In the genomic region with DNA sequence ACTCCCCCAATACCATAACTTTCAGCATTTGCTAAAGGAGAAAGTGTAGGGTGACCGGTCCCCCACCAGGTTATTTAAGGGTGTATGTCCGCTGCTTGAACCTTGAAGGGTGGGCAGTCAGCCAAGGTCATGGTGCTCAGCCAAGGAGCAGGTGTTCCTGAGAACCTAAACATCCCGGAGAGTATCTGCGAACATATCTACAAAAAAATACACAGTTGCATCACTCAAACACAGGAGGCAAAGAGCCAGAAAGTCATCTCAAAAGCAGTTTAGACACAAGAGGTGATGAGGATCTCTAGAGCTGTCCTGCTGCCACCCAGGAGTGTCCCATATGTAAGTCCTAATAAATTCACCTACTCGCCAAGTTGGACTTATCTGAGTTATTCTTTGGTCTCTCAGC, we compare ENCODE assay signal across 14 cellular contexts. TPM values are rescaled to one million over a fixed set of nuclear protein-coding genes. Genes with fewer than 3 reads are reported as not detected.
A peak's percentile ranks its signal among the peaks of the same experiment; 100 is the strongest.
DNase-seq lines count a peak whose midpoint lies in the region; ATAC-seq and TF ChIP-seq lines count a peak whose summit lies in the region.
"Had no signal": no experiment of that assay in that cellular context is flagged by ENCODE, and none has a peak within 500 bp of the region (broad histone marks: within the 10 kb centered on the region; RNA-seq: fewer than 3 reads in every experiment).

No MANE protein-coding gene starts in this region.

- no peaks in the 10 kb centered on the region for H3K9me3 ChIP-seq in BE2C
- H3K9me3 ChIP-seq: adrenal gland, mucosa of descending colon had no signal

- H3K36me3 ChIP-seq in BE2C, result no peaks in the 10 kb centered on the region
- H3K36me3 ChIP-seq: adrenal gland had no signal

- DNase-seq in Calu3 (no peak), HL-60 (ENCODE audit: low read depth in 1 of 2, low spot score in 1 of 2) (no peak), nephron progenitor cell (no peak), inferior parietal cortex (ENCODE audit: extremely low spot score) (no peak), BE2C (no peak)
- no peak for DNase-seq in activated CD4-positive, alpha-beta memory T cell treated with anti-CD3 and anti-CD28 coated beads for 36 hours
- DNase-seq: activated CD8-positive, alpha-beta memory T cell treated with anti-CD3 and anti-CD28 coated beads, Interleukin-2, amount 50 U/mL, for 48 hours; adrenal gland; CD8-positive, alpha-beta T cell; NCI-H1436; retina had no signal

- H3K36me3 Mint-ChIP-seq in Calu3 (ENCODE audit: insufficient read depth, unreplicated experiment) (peaks cover 10% of the 10 kb centered on the region), nephron progenitor cell (ENCODE audit: low read depth) (peaks cover 6% of the 10 kb centered on the region)
- no peaks in the 10 kb centered on the region for H3K36me3 Mint-ChIP-seq in activated CD4-positive, alpha-beta memory T cell treated with anti-CD3 and anti-CD28 coated beads for 36 hours

- intact Hi-C loops in Calu3 (cut with micrococcal nuclease; ENCODE audit: unreplicated experiment), result no loop called here
- intact Hi-C loops in activated CD4-positive, alpha-beta memory T cell treated with anti-CD3 and anti-CD28 coated beads for 36 hours (cut with micrococcal nuclease), result no loop called here

- H3K4me3 ChIP-seq in HL-60 (replicated peaks; ENCODE audit: insufficient read depth, low read length) (no peak overlapping the region), BE2C (ENCODE audit: low read depth, low read length) (no peak overlapping the region)
- H3K4me3 ChIP-seq: adrenal gland, mucosa of descending colon had no signal

- H3K27me3 ChIP-seq in HL-60 (ENCODE audit: insufficient read depth, poor library complexity, severe bottlenecking) (no peaks in the 10 kb centered on the region), BE2C (peaks cover 7% of the 10 kb centered on the region; the same call in 1 of the 2 replicates)
- H3K27me3 ChIP-seq: adrenal gland had no signal

- H3K9me3 Mint-ChIP-seq in Calu3 (ENCODE audit: low read depth, unreplicated experiment) (no peaks in the 10 kb centered on the region), nephron progenitor cell (peaks cover under 1% of the 10 kb centered on the region)
- no peaks in the 10 kb centered on the region for H3K9me3 Mint-ChIP-seq in activated CD4-positive, alpha-beta memory T cell treated with anti-CD3 and anti-CD28 coated beads for 36 hours
- H3K9me3 Mint-ChIP-seq: CD8-positive, alpha-beta T cell; dendritic cell treated with granulocyte-macrophage colony-stimulating factor and Interleukin-4, amounts not matched to agents 40 ng/mL and 50 ng/mL, for 4 days had no signal

- peak overlapping the region; percentile 95 for H3K27ac Mint-ChIP-seq in Calu3 (ENCODE audit: unreplicated experiment)
- H3K27ac Mint-ChIP-seq in activated CD4-positive, alpha-beta memory T cell treated with anti-CD3 and anti-CD28 coated beads for 36 hours, result peak overlapping the region; percentile 26
- peak overlapping the region; percentile 88 for H3K27ac Mint-ChIP-seq in nephron progenitor cell
- H3K27ac Mint-ChIP-seq: CD8-positive, alpha-beta T cell; dendritic cell treated with granulocyte-macrophage colony-stimulating factor and Interleukin-4, amounts not matched to agents 40 ng/mL and 50 ng/mL, for 4 days had no signal

- H3K27me3 Mint-ChIP-seq in Calu3 (ENCODE audit: unreplicated experiment) (no peaks in the 10 kb centered on the region), nephron progenitor cell (ENCODE audit: low read depth, poor library complexity) (peaks cover 3% of the 10 kb centered on the region)
- H3K27me3 Mint-ChIP-seq in activated CD4-positive, alpha-beta memory T cell treated with anti-CD3 and anti-CD28 coated beads for 36 hours, result no peaks in the 10 kb centered on the region
- H3K27me3 Mint-ChIP-seq: dendritic cell treated with granulocyte-macrophage colony-stimulating factor and Interleukin-4, amounts not matched to agents 40 ng/mL and 50 ng/mL, for 4 days had no signal

- H3K27ac ChIP-seq in HL-60 (replicated peaks), result peak overlapping the region; percentile 92
- H3K27ac ChIP-seq: adrenal gland had no signal

- TF ChIP-seq CTCF in Calu3 (IDR thresholded peaks at IDR 0.05; ENCODE audit: unreplicated experiment), result no peak
- no peak for TF ChIP-seq CTCF in HL-60 (IDR thresholded peaks at IDR 0.05; ENCODE audit: insufficient read depth, low read length)
- TF ChIP-seq CTCF in nephron progenitor cell (IDR thresholded peaks at IDR 0.05), result no peak
- TF ChIP-seq CTCF in BE2C (IDR thresholded peaks at IDR 0.05; ENCODE audit: low read depth, low read length), result no peak

- POLR2A ChIA-PET in activated CD4-positive, alpha-beta memory T cell treated with anti-CD3 and anti-CD28 coated beads for 36 hours (lab: Charles Lee), result interaction anchor here (0.6 kb wide), 1 partner anchor 94 kb away, joined by 3 read pairs; no protein-coding TSS in a partner anchor

- peaks cover 50% of the 10 kb centered on the region for H3K4me1 Mint-ChIP-seq in Calu3 (ENCODE audit: low read depth, unreplicated experiment)
- peaks cover 41% of the 10 kb centered on the region for H3K4me1 Mint-ChIP-seq in activated CD4-positive, alpha-beta memory T cell treated with anti-CD3 and anti-CD28 coated beads for 36 hours (ENCODE audit: low read depth)
- peaks cover 58% of the 10 kb centered on the region for H3K4me1 Mint-ChIP-seq in nephron progenitor cell

- H3K4me3 Mint-ChIP-seq in Calu3 (ENCODE audit: low read depth, unreplicated experiment) (peak overlapping the region; percentile 26), nephron progenitor cell (no peak overlapping the region)
- H3K4me3 Mint-ChIP-seq in activated CD4-positive, alpha-beta memory T cell treated with anti-CD3 and anti-CD28 coated beads for 36 hours, result no peak overlapping the region
- H3K4me3 Mint-ChIP-seq: CD8-positive, alpha-beta T cell; dendritic cell treated with granulocyte-macrophage colony-stimulating factor and Interleukin-4, amounts not matched to agents 40 ng/mL and 50 ng/mL, for 4 days had no signal

- H3K4me1 ChIP-seq in BE2C, result no peaks in the 10 kb centered on the region

- ATAC-seq in HG03565 (IDR thresholded peaks at IDR 0.05; ENCODE audit: unreplicated experiment), result no peak
- ATAC-seq: CD8-positive, alpha-beta T cell; mucosa of descending colon had no signal

- BruUV-seq in Calu3 (replicated peaks; lab: Mats Ljungman, UMichigan), result no TSS peak

- CTCF ChIA-PET in Calu3 (lab: Charles Lee), result interaction anchor here (1.2 to 2.5 kb wide), 5 partner anchors 9 to 200 kb away, joined by 3 to 14 read pairs (median 5); a partner anchor contains a TSS
- CTCF ChIA-PET in activated CD4-positive, alpha-beta memory T cell treated with anti-CD3 and anti-CD28 coated beads for 36 hours (lab: Charles Lee), result interaction anchor here (1.5 to 1.6 kb wide), 2 partner anchors 74 to 327 kb away, joined by 5 read pairs; no protein-coding TSS in a partner anchor

RNA-seq across cellular contexts. Expression of a gene that starts 11.5 kb away (rescaled TPM):
- 39.9 and 47.8 TPM in 2 replicates for total RNA-seq in Calu3 (2022)
- 10 to 100 TPM; 13.4 to 14.0 TPM for total RNA-seq in activated CD4-positive, alpha-beta memory T cell treated with anti-CD3 and anti-CD28 coated beads for 36 hours
- polyA plus RNA-seq in BE2C (2012; ENCODE audit: insufficient read depth, insufficient read length, low read depth), result 0.25 TPM

Comparison
In these comparisons a context has a peak if more than half of its experiments do, and no peak if none do; other contexts are left out.
1. H3K27ac Mint-ChIP-seq: peak in every context shown above with its lines; median percentile 95 in Calu3; 88 in nephron progenitor cell; 26 in activated CD4-positive, alpha-beta memory T cell treated with anti-CD3 and anti-CD28 coated beads for 36 hours.